Comparison of ENCODE assay signal across 13 cellular contexts in the genomic region with DNA sequence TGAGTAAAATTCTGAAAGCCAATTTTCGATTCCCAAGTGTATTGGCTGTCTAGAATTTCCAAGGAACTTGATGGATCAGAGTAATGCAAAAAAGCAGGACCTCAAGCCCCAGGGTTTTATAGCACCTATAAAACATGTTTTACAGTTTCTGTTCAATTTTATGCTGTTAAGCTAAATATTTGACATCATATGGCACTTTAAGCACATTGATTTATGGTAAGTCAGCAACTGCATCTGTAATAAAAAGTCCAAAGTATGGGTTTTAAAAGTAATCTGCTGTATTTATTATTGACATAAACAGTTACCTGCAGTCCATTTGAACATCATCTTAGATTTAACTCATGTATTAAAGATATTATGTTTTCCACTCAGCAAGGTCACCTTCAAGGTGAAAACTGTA. TPM values are rescaled to one million over a fixed set of nuclear protein-coding genes. Genes with fewer than 3 reads are reported as not detected.
DNase-seq lines count a peak whose midpoint lies in the region; TF ChIP-seq lines count a peak whose summit lies in the region.
"Had no signal": no experiment of that assay in that cellular context is flagged by ENCODE, and none has a peak within 500 bp of the region (broad histone marks: within the 10 kb centered on the region; RNA-seq: fewer than 3 reads in every experiment).

No MANE protein-coding gene starts in this region.

- H3K36me3 ChIP-seq in colonic mucosa, result no peaks in the 10 kb centered on the region
- H3K36me3 ChIP-seq: HAP-1 had no signal

- peaks cover 4% of the 10 kb centered on the region for H3K4me1 ChIP-seq in colonic mucosa
- H3K4me1 ChIP-seq: HAP-1 had no signal

- H3K27ac ChIP-seq in colonic mucosa, result peak overlapping the region; percentile 13

- no peak for TF ChIP-seq CTCF in colonic mucosa (IDR thresholded peaks at IDR 0.05)

- intact Hi-C loops in colonic mucosa (cut with DNase I), result no loop called here

- H3K4me3 ChIP-seq in colonic mucosa, result no peak overlapping the region
- H3K4me3 ChIP-seq: HAP-1 had no signal

- H3K27me3 ChIP-seq in colonic mucosa, result no peaks in the 10 kb centered on the region

- H3K9me3 ChIP-seq in colonic mucosa, result no peaks in the 10 kb centered on the region
- H3K9me3 ChIP-seq: HAP-1 had no signal

- H3K9ac ChIP-seq in colonic mucosa (ENCODE audit: low read depth in 2 of 2, low read length in 2 of 2), result no peak overlapping the region

- DNase-seq in LoVo (ENCODE audit: low spot score), result peak; percentile 39
- no peak for DNase-seq in colonic mucosa
- DNase-seq in left kidney (ENCODE audit: low read depth, low spot score), result peak; percentile 24
- no peak for DNase-seq in activated T-cell treated with anti-CD3 and anti-CD28 coated beads for 4 hours
- DNase-seq in islet precursor cell, result no peak
- no peak for DNase-seq in RKO (ENCODE audit: low spot score)
- DNase-seq in activated CD4-positive, alpha-beta T cell treated with anti-CD3 and anti-CD28 coated beads, Interleukin-2, amount 50 U/mL, for 4 hours, result no peak
- DNase-seq: CD8-positive, alpha-beta T cell; COR-L47; DMS53; GF-D8 had no signal

RNA-seq across cellular contexts. Expression of gene MFSD1, which starts 20.0 kb away (rescaled TPM):
- 10 to 100 TPM; 51.1 to 54.4 TPM for total RNA-seq in colonic mucosa

RNA-seq across cellular contexts. Expression of gene RARRES1, which starts 49.6 kb away (rescaled TPM):
- total RNA-seq in colonic mucosa, result 10 to 100 TPM; 30.6 to 79.5 TPM
- total RNA-seq: A673; CD8-positive, alpha-beta T cell had no signal

Comparison
In these comparisons a context has a peak if more than half of its experiments do, and no peak if none do; other contexts are left out.
1. DNase-seq: peak in LoVo (single experiment) and left kidney (single experiment); none in colonic mucosa (single experiment), activated T-cell treated with anti-CD3 and anti-CD28 coated beads for 4 hours (single experiment), islet precursor cell (single experiment), RKO (single experiment) and activated CD4-positive, alpha-beta T cell treated with anti-CD3 and anti-CD28 coated beads, Interleukin-2, amount 50 U/mL, for 4 hours (0 of 2).